In the genomic region with DNA sequence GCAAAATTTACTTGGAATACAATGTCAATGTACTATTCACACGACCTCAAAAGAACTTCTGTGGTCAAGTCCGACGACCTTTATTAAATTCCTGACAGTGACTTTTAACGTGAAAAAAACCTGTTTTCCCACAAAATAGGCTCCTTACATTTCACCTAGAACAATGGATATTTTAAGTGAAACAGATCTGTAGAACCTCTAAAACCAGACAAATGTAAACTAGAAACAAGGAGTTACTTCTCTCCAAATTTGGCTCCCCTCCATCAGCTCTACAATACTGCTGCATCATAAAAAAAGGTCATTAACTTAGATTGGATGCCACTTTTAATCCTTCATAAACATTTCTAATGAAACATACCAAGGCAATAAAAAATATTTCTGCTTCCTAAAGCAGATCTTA, we compare ENCODE assay signal across 9 cellular contexts. TPM values are rescaled to one million over a fixed set of nuclear protein-coding genes. Genes with fewer than 3 reads are reported as not detected.
DNase-seq lines count a peak whose midpoint lies in the region; ATAC-seq, FAIRE-seq and TF ChIP-seq lines count a peak whose summit lies in the region.
"Had no signal": no experiment of that assay in that cellular context is flagged by ENCODE, and none has a peak within 500 bp of the region (broad histone marks: within the 10 kb centered on the region; RNA-seq: fewer than 3 reads in every experiment).

No MANE protein-coding gene starts in this region.

- H3K79me2 ChIP-seq in HepG2 (ENCODE audit: insufficient read depth, low read length): peaks cover 17% of the 10 kb centered on the region

- H3K36me3 Mint-ChIP-seq in activated naive CD8-positive, alpha-beta T cell: peaks cover 2% of the 10 kb centered on the region

- TF ChIP-seq POLR2A in HepG2 (IDR thresholded peaks at IDR 0.05; ENCODE audit: insufficient read depth in 1 of 2, low read depth in 2 of 2, low read length in 2 of 2): no peak
- TF ChIP-seq POLR2A in right lobe of liver (IDR thresholded peaks at IDR 0.05): no peak
- TF ChIP-seq POLR2A in vagina (IDR thresholded peaks at IDR 0.05): no peak

- no peak for FAIRE-seq in HepG2 (lab: Jason Lieb, UNC)

- no peak overlapping the region for H2AFZ ChIP-seq in HepG2 (ENCODE audit: low read length)

- no peak for TF ChIP-seq CTCF in HepG2 (CRISPR knock-in tag; IDR thresholded peaks at IDR 0.05)
- TF ChIP-seq CTCF in right lobe of liver (IDR thresholded peaks at IDR 0.05): no peak
- no peak for TF ChIP-seq CTCF in vagina (IDR thresholded peaks at IDR 0.05)

- BruUV-seq in HepG2 (replicated peaks; lab: Mats Ljungman, UMichigan): no TSS peak

- H3K4me2 ChIP-seq in HepG2 (ENCODE audit: low read depth, low read length): peak overlapping the region; percentile 92

- DNase-seq in HepG2 (ENCODE audit: low spot score) (no peak), right lobe of liver (no peak), medulla oblongata (ENCODE audit: extremely low spot score) (peak; percentile 42), vagina (ENCODE audit: extremely low spot score in 2 of 2) (no peak), NCI-H524 treated with DMSO at 0.1 percent for 48 hours (lab: John Stamatoyannopoulos, UW) (no peak), NCI-H2081 (lab: John Stamatoyannopoulos, UW) (no peak)
- no peak for DNase-seq in activated CD8-positive, alpha-beta memory T cell treated with anti-CD3 and anti-CD28 coated beads, Interleukin-2, amount 50 U/mL, for 4 hours

- H3K27me3 Mint-ChIP-seq in activated naive CD8-positive, alpha-beta T cell: no peaks in the 10 kb centered on the region
- H3K27me3 Mint-ChIP-seq: dendritic cell treated with granulocyte-macrophage colony-stimulating factor and Interleukin-4, amounts not matched to agents 40 ng/mL and 50 ng/mL, for 4 days had no signal

- TF ChIP-seq EP300 in HepG2 (IDR thresholded peaks at IDR 0.05; ENCODE audit: low read depth in 2 of 2, low read length in 2 of 2): no peak
- no peak for TF ChIP-seq EP300 in HepG2 (CRISPR knock-in tag; IDR thresholded peaks at IDR 0.05; ENCODE audit: borderline replicate concordance)

- H3K4me3 ChIP-seq in HepG2 (replicated peaks in 1 of 3; ENCODE audit: insufficient read depth in 1 of 3, low read depth in 2 of 3, low read length in 3 of 3) (peak overlapping the region in 2 of 3 experiments; percentile 83 to 99; a peak in 5 of 6 replicates), right lobe of liver (no peak overlapping the region), vagina (peak overlapping the region; percentile 91 to 92)

- H3K9me3 Mint-ChIP-seq in activated naive CD8-positive, alpha-beta T cell (ENCODE audit: low read depth): no peaks in the 10 kb centered on the region
- H3K9me3 Mint-ChIP-seq: dendritic cell treated with granulocyte-macrophage colony-stimulating factor and Interleukin-4, amounts not matched to agents 40 ng/mL and 50 ng/mL, for 4 days had no signal

- H3K9ac ChIP-seq in HepG2 (ENCODE audit: insufficient read depth, low read depth, low read length): peak overlapping the region; percentile 90; the same call in 1 of the 2 replicates

- intact Hi-C loops in HepG2 (cut with micrococcal nuclease; ENCODE audit: unreplicated experiment): loop anchor here (10.0 kb wide), 1 partner anchor 474 kb away; a partner anchor contains a TSS
- intact Hi-C loops in right lobe of liver (cut with DNase I): no loop called here
- intact Hi-C loops in vagina (cut with DNase I): loop anchor here (5.0 kb wide), 1 partner anchor 416 kb away; a partner anchor contains a TSS

- H3K27ac Mint-ChIP-seq in activated naive CD8-positive, alpha-beta T cell: peak overlapping the region; percentile 98

- in situ Hi-C loops in HepG2 (cut with HindIII; ENCODE audit: extremely low pct_ligation_motif_present, low pct_unique_long_range_greater_than_20kb): loop anchor here (10.0 to 25.0 kb wide), 2 partner anchors 104 to 476 kb away; a partner anchor contains a TSS

- H3K9me3 ChIP-seq in HepG2 (ENCODE audit: low read length) (no peaks in the 10 kb centered on the region), right lobe of liver (no peaks in the 10 kb centered on the region), vagina (no peaks in the 10 kb centered on the region)

- TF ChIP-seq RAD21 in HepG2 (CRISPR knock-in tag; IDR thresholded peaks at IDR 0.05): no peak

- ATAC-seq in HepG2: no peak
- ATAC-seq in right lobe of liver: no peak

- H3K27ac ChIP-seq in HepG2 (ENCODE audit: extremely low read length, insufficient read depth, low read length) (no peak overlapping the region), right lobe of liver (no peak overlapping the region), vagina (peak overlapping the region; percentile 98)

- peak overlapping the region; percentile 97 for H3K4me3 Mint-ChIP-seq in activated naive CD8-positive, alpha-beta T cell

- peaks cover 56% of the 10 kb centered on the region for H3K4me1 Mint-ChIP-seq in activated naive CD8-positive, alpha-beta T cell (ENCODE audit: low read depth)

- H3K27me3 ChIP-seq in HepG2 (ENCODE audit: control insufficient read depth in 1 of 2, insufficient read depth in 2 of 2, low read length in 2 of 2) (no peaks in the 10 kb centered on the region; a peak in 2 of 5 replicates), right lobe of liver (no peaks in the 10 kb centered on the region), vagina (no peaks in the 10 kb centered on the region)

- no peaks in the 10 kb centered on the region for H4K20me1 ChIP-seq in HepG2 (ENCODE audit: insufficient read depth, low read length)

- 18% methylated on average over 4 of the region's 4 CpGs for WGBS in HepG2 (ENCODE audit: low lambda C conversion rate)
- 30% methylated on average over 4 of the region's 4 CpGs for WGBS in right lobe of liver (ENCODE audit: insufficient coverage, low coverage, low lambda C conversion rate, missing lambda C conversion rate)

- no peaks in the 10 kb centered on the region for H3K36me3 ChIP-seq in HepG2 (replicated peaks in 1 of 2; ENCODE audit: control insufficient read depth in 1 of 2, insufficient read depth in 2 of 2, low read length in 2 of 2)
- no peaks in the 10 kb centered on the region for H3K36me3 ChIP-seq in right lobe of liver
- peaks cover 0 to 7% of the 10 kb centered on the region in 2 donors for H3K36me3 ChIP-seq in vagina

- H3K4me1 ChIP-seq in HepG2 (ENCODE audit: insufficient read depth, low read length) (peaks cover 26% of the 10 kb centered on the region), right lobe of liver (peaks cover 0 to 16% (median 0%) of the 10 kb centered on the region in 4 donors), vagina (peaks cover 11% of the 10 kb centered on the region)

- CTCF ChIA-PET in HepG2 (lab: Yijun Ruan, JAX; ENCODE audit: low intra/inter-chr PET ratio, low total read pairs): no interaction called here

- POLR2A ChIA-PET in HepG2 (lab: Yijun Ruan, JAX): no interaction called here

RNA-seq across cellular contexts. Expression of a gene that starts 1.2 kb away (rescaled TPM):
- 5.4 and 8.7 TPM in 2 replicates for total RNA-seq in HepG2 (2016; rRNA removed; fragmentation: Illumina TruSeq; extraction: Trizol)
- total RNA-seq in HepG2 (2016; cell fraction: cytosol; rRNA removed; fragmentation: Illumina TruSeq; extraction: Trizol; ENCODE audit: low read depth): 7.3 and 9.1 TPM in 2 replicates
- total RNA-seq in HepG2 (2016; cell fraction: insoluble cytoplasmic fraction; rRNA removed; fragmentation: Illumina TruSeq; extraction: Trizol): 5.4 and 8.2 TPM in 2 replicates
- 4.3 and 4.8 TPM in 2 replicates for total RNA-seq in HepG2 (2016; cell fraction: membrane; rRNA removed; fragmentation: Illumina TruSeq; extraction: Trizol)
- total RNA-seq in HepG2 (2016; cell fraction: nucleus; rRNA removed; fragmentation: Illumina TruSeq; extraction: Trizol): 9.8 and 11.8 TPM in 2 replicates
- 2.6 and 2.9 TPM in 2 replicates for polyA plus RNA-seq in HepG2 (2011; rRNA removed)
- polyA plus RNA-seq in HepG2 (2011; cell fraction: cytosol; rRNA removed): 0.97 and 1.3 TPM in 2 replicates
- polyA plus RNA-seq in HepG2 (2011; cell fraction: nucleus; rRNA removed): 2.5 and 3.3 TPM in 2 replicates
- 3.2 and 3.3 TPM in 2 replicates for polyA plus RNA-seq in HepG2 (2012)
- polyA plus RNA-seq in HepG2 (2016; cell fraction: cytosol; fragmentation: Illumina TruSeq; extraction: Trizol; ENCODE audit: low read depth): 0.23 and 0.38 TPM in 2 replicates
- polyA plus RNA-seq in HepG2 (2016; cell fraction: insoluble cytoplasmic fraction; fragmentation: Illumina TruSeq; extraction: Trizol; ENCODE audit: low read depth): 6.9 and 7.0 TPM in 2 replicates
- polyA plus RNA-seq in HepG2 (2016; cell fraction: membrane; fragmentation: Illumina TruSeq; extraction: Trizol; ENCODE audit: low read depth): 0.70 and 1.1 TPM in 2 replicates
- polyA plus RNA-seq in HepG2 (2016; cell fraction: nucleus; fragmentation: Illumina TruSeq; extraction: Trizol; ENCODE audit: insufficient read depth, low read depth): 5.7 and 7.7 TPM in 2 replicates
- polyA minus RNA-seq in HepG2 (2011; rRNA and poly(A)+ RNA removed; ENCODE audit: low replicate concordance): 9.6 TPM in 2 replicates
- 2.3 TPM in 2 replicates for polyA minus RNA-seq in HepG2 (2011; cell fraction: cytosol; rRNA and poly(A)+ RNA removed)
- polyA minus RNA-seq in HepG2 (2011; cell fraction: nucleus; rRNA and poly(A)+ RNA removed): 24.1 and 24.9 TPM in 2 replicates
- total RNA-seq in right lobe of liver: 1 to 10 TPM; 4.1 to 5.2 (median 4.5) TPM
- total RNA-seq in vagina: 14.7 TPM

RNA-seq across cellular contexts. Expression of a gene that starts 9.2 kb away (rescaled TPM):
- 21.5 and 23.7 TPM in 2 replicates for total RNA-seq in HepG2 (2016; rRNA removed; fragmentation: Illumina TruSeq; extraction: Trizol)
- 1.6 and 1.9 TPM in 2 replicates for total RNA-seq in HepG2 (2016; cell fraction: cytosol; rRNA removed; fragmentation: Illumina TruSeq; extraction: Trizol; ENCODE audit: low read depth)
- 23.2 and 23.3 TPM in 2 replicates for total RNA-seq in HepG2 (2016; cell fraction: insoluble cytoplasmic fraction; rRNA removed; fragmentation: Illumina TruSeq; extraction: Trizol)
- 7.7 and 8.5 TPM in 2 replicates for total RNA-seq in HepG2 (2016; cell fraction: membrane; rRNA removed; fragmentation: Illumina TruSeq; extraction: Trizol)
- 26.7 and 28.7 TPM in 2 replicates for total RNA-seq in HepG2 (2016; cell fraction: nucleus; rRNA removed; fragmentation: Illumina TruSeq; extraction: Trizol)
- polyA plus RNA-seq in HepG2 (2011; rRNA removed): 13.6 and 14.2 TPM in 2 replicates
- 7.4 and 10.8 TPM in 2 replicates for polyA plus RNA-seq in HepG2 (2011; cell fraction: cytosol; rRNA removed)
- polyA plus RNA-seq in HepG2 (2011; cell fraction: nucleus; rRNA removed): 3.4 and 5.1 TPM in 2 replicates
- 14.8 and 17.1 TPM in 2 replicates for polyA plus RNA-seq in HepG2 (2012)
- 0.81 and 0.88 TPM in 2 replicates for polyA plus RNA-seq in HepG2 (2016; cell fraction: cytosol; fragmentation: Illumina TruSeq; extraction: Trizol; ENCODE audit: low read depth)
- 11.5 and 13.2 TPM in 2 replicates for polyA plus RNA-seq in HepG2 (2016; cell fraction: insoluble cytoplasmic fraction; fragmentation: Illumina TruSeq; extraction: Trizol; ENCODE audit: low read depth)
- polyA plus RNA-seq in HepG2 (2016; cell fraction: membrane; fragmentation: Illumina TruSeq; extraction: Trizol; ENCODE audit: low read depth): 2.5 and 2.8 TPM in 2 replicates
- 17.6 and 18.8 TPM in 2 replicates for polyA plus RNA-seq in HepG2 (2016; cell fraction: nucleus; fragmentation: Illumina TruSeq; extraction: Trizol; ENCODE audit: insufficient read depth, low read depth)
- 30.0 and 39.3 TPM in 2 replicates for polyA minus RNA-seq in HepG2 (2011; rRNA and poly(A)+ RNA removed; ENCODE audit: low replicate concordance)
- 18.7 and 23.1 TPM in 2 replicates for polyA minus RNA-seq in HepG2 (2011; cell fraction: cytosol; rRNA and poly(A)+ RNA removed)
- polyA minus RNA-seq in HepG2 (2011; cell fraction: nucleus; rRNA and poly(A)+ RNA removed): 37.3 and 43.1 TPM in 2 replicates
- total RNA-seq in right lobe of liver: 10 to 100 TPM; 17.0 to 29.4 (median 19.6) TPM
- 19.6 TPM for total RNA-seq in vagina

Comparison
In these comparisons a context has a peak if more than half of its experiments do, and no peak if none do; other contexts are left out.
1. H3K4me3 ChIP-seq: peak in HepG2 (2 of 3) and vagina (2 of 2); none in right lobe of liver (0 of 3).
2. intact Hi-C loops: an anchor here in HepG2 (10.0 kb wide) and vagina (5.0 kb wide); none called in right lobe of liver.